In the genomic region with DNA sequence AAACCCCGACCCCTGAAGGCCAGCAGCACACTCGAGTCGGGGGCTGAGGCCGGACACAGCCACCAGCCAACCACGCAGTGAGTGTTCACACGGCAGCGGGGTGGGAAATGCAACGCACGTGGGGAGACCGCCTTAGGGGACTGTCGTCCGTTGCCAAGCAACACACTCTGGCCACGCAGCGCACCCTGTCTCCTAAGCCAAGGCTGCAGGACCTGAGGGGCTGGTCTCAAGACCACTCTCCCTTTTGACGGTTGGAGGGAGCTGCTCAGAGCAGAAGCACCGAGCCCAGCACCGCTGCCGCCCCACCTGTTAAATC, we compare ENCODE assay signal across 1 cellular context.
TF ChIP-seq lines count a peak whose summit lies in the region.

No MANE protein-coding gene starts in this region.

TF ChIP-seq in GM12878, 131 proteins besides CTCF, POLR2A, EP300 and RAD21:
- TF ChIP-seq POLR2AphosphoS5 (IDR thresholded peaks at IDR 0.05; ENCODE audit: low read length) (0 out of 2 replicates have a peak, but pooled peaks have one; percentile 16), CHD2 (IDR thresholded peaks at IDR 0.05; ENCODE audit: borderline replicate concordance, low read depth, low read length) (no peak), ZBTB4 (CRISPR knock-in tag; IDR thresholded peaks at IDR 0.05) (no peak)
